Comparison of ENCODE assay signal across 28 cellular contexts in the genomic region with DNA sequence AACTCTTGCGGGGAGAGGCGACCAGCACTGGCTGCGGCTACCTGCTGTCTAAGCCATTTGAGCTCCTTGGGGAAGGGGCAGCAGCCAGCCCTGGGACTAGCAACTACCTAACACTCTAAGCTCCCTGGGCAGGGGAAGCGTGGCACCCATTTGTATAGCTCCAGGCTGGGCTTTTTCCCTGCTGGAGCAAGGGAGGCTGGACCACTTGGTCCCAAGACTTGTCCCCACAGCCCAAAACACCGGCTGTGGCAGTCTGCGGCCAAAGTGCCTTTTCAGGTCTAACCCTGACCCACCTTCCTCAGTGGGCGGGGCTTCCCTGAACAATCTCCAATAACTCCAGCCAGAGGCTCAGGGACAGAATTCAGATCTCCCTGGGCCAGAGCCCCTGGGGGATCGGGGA.
"Had no signal": no experiment of that assay in that cellular context is flagged by ENCODE, and none has a peak within 500 bp of the region (broad histone marks: within the 10 kb centered on the region; RNA-seq: fewer than 3 reads in every experiment).

No MANE protein-coding gene starts in this region.

- H3K27ac ChIP-seq: colonic mucosa, coronary artery, dorsolateral prefrontal cortex, epithelial cell of prostate, esophagus muscularis mucosa, esophagus squamous epithelium, foreskin keratinocyte, gastrocnemius medialis, gastroesophageal sphincter, heart left ventricle, heart right ventricle had no signal

- H3K4me3 Mint-ChIP-seq: dendritic cell treated with granulocyte-macrophage colony-stimulating factor and Interleukin-4, amounts not matched to agents 40 ng/mL and 50 ng/mL, for 4 days; effector memory CD8-positive, alpha-beta T cell; endodermal cell had no signal

- H3K36me3 ChIP-seq: colonic mucosa, gastrocnemius medialis had no signal

- DNase-seq: colonic mucosa; cortex of kidney; dermis blood vessel endothelial cell; dorsolateral prefrontal cortex; effector CD4-positive, alpha-beta T cell; effector CD8-positive, alpha-beta T cell; effector memory CD4-positive, alpha-beta T cell; effector memory CD8-positive, alpha-beta T cell; endodermal cell; erythroblast; esophagus squamous epithelium; foreskin fibroblast; foreskin keratinocyte; foreskin melanocyte; gastrocnemius medialis; glutamatergic neuron; head of caudate nucleus; heart left ventricle; heart right ventricle had no signal

- H3K27me3 ChIP-seq: colonic mucosa, dorsolateral prefrontal cortex, esophagus muscularis mucosa, esophagus squamous epithelium, foreskin keratinocyte, gastrocnemius medialis, gastroesophageal sphincter, heart left ventricle, heart right ventricle had no signal

- FAIRE-seq: colon, endometrium, endothelial cell of umbilical vein, frontal cortex had no signal

- H3K4me3 ChIP-seq: colonic mucosa, coronary artery, dorsolateral prefrontal cortex, esophagus muscularis mucosa, esophagus squamous epithelium, gastrocnemius medialis, gastroesophageal sphincter, heart left ventricle, heart right ventricle had no signal

- H3K27me3 Mint-ChIP-seq: dendritic cell treated with granulocyte-macrophage colony-stimulating factor and Interleukin-4, amounts not matched to agents 40 ng/mL and 50 ng/mL, for 4 days; effector memory CD8-positive, alpha-beta T cell had no signal

- H3K4me1 Mint-ChIP-seq: endodermal cell had no signal

- H3K4me1 ChIP-seq: colonic mucosa, esophagus muscularis mucosa, esophagus squamous epithelium, foreskin keratinocyte, gastrocnemius medialis, gastroesophageal sphincter, heart left ventricle, heart right ventricle had no signal

- H3K27ac Mint-ChIP-seq: dendritic cell treated with granulocyte-macrophage colony-stimulating factor and Interleukin-4, amounts not matched to agents 40 ng/mL and 50 ng/mL, for 4 days; effector memory CD8-positive, alpha-beta T cell; endodermal cell had no signal

- H3K9me3 ChIP-seq: colonic mucosa, gastrocnemius medialis had no signal
